ENCODE assay signal across 8 cellular contexts in genomic region chr19:10107817-10108367, GRCh38. TPM values are rescaled to one million over a fixed set of nuclear protein-coding genes. Genes with fewer than 3 reads are reported as not detected.
DNase-seq lines count a peak whose midpoint lies in the region; ATAC-seq, FAIRE-seq and TF ChIP-seq lines count a peak whose summit lies in the region.
"Had no signal": no experiment of that assay in that cellular context is flagged by ENCODE, and none has a peak within 500 bp of the region (broad histone marks: within the 10 kb centered on the region; RNA-seq: fewer than 3 reads in every experiment).

No MANE protein-coding gene starts in this region.

- TF ChIP-seq CTCF in HepG2 (CRISPR knock-in tag; IDR thresholded peaks at IDR 0.05) (no peak), right lobe of liver (IDR thresholded peaks at IDR 0.05) (no peak), type B pancreatic cell (conservative IDR thresholded peaks at IDR 0.05) (no peak)

- no peak for DNase-seq in HepG2 (ENCODE audit: low spot score)
- no peak for DNase-seq in right lobe of liver
- no peak for DNase-seq in activated naive CD8-positive, alpha-beta T cell treated with anti-CD3 and anti-CD28 coated beads, Interleukin-2, amount 50 U/mL, for 24 hours
- DNase-seq in type B pancreatic cell (ENCODE audit: extremely low spot score, unreplicated experiment) = no peak
- no peak for DNase-seq in ureter (ENCODE audit: low spot score)
- DNase-seq: cortex of kidney; stimulated activated CD8-positive, alpha-beta memory T cell treated with anti-CD3 and anti-CD28 coated beads, Interleukin-4, amount 100 ng/mL, for 48 hours had no signal

- H3K4me3 Mint-ChIP-seq in activated naive CD8-positive, alpha-beta T cell treated with anti-CD3 and anti-CD28 coated beads, Interleukin-2, amount 50 U/mL, for 24 hours = peak overlapping the region; percentile 94
- H3K4me3 Mint-ChIP-seq in type B pancreatic cell = peak overlapping the region; percentile 90

- peaks cover 5% of the 10 kb centered on the region; the same call in 1 of the 2 replicates for H4K20me1 ChIP-seq in HepG2 (ENCODE audit: insufficient read depth, low read length)

- peak overlapping the region; percentile 100 for H3K27ac Mint-ChIP-seq in activated naive CD8-positive, alpha-beta T cell treated with anti-CD3 and anti-CD28 coated beads, Interleukin-2, amount 50 U/mL, for 24 hours
- H3K27ac Mint-ChIP-seq in type B pancreatic cell = no peak overlapping the region

- H3K9me3 ChIP-seq in HepG2 (ENCODE audit: low read length) (no peaks in the 10 kb centered on the region), right lobe of liver (no peaks in the 10 kb centered on the region)

- POLR2A ChIA-PET in HepG2 (lab: Yijun Ruan, JAX) = no interaction called here

- H3K36me3 Mint-ChIP-seq in activated naive CD8-positive, alpha-beta T cell treated with anti-CD3 and anti-CD28 coated beads, Interleukin-2, amount 50 U/mL, for 24 hours (ENCODE audit: low read depth) = peaks cover 59% of the 10 kb centered on the region
- H3K36me3 Mint-ChIP-seq in type B pancreatic cell = no peaks in the 10 kb centered on the region

- peak overlapping the region; percentile 2 to 91 (median 30); a peak in 3 of 6 replicates for H3K4me3 ChIP-seq in HepG2 (replicated peaks in 1 of 3; ENCODE audit: insufficient read depth in 1 of 3, low read depth in 2 of 3, low read length in 3 of 3)
- no peak overlapping the region for H3K4me3 ChIP-seq in right lobe of liver

- H3K27ac ChIP-seq in HepG2 (ENCODE audit: extremely low read length, insufficient read depth, low read length) = no peak overlapping the region
- H3K27ac ChIP-seq in right lobe of liver = no peak overlapping the region

- TF ChIP-seq EP300 in HepG2 (IDR thresholded peaks at IDR 0.05; ENCODE audit: low read depth in 2 of 2, low read length in 2 of 2) (no peak), HepG2 (CRISPR knock-in tag; IDR thresholded peaks at IDR 0.05; ENCODE audit: borderline replicate concordance) (no peak)

- no TSS peak for BruUV-seq in HepG2 (replicated peaks; lab: Mats Ljungman, UMichigan)

- H3K4me1 ChIP-seq in HepG2 (ENCODE audit: insufficient read depth, low read length) = peaks cover 41% of the 10 kb centered on the region
- peaks cover 0 to 7% (median 3%) of the 10 kb centered on the region in 4 donors for H3K4me1 ChIP-seq in right lobe of liver

- CTCF ChIA-PET in HepG2 (lab: Yijun Ruan, JAX; ENCODE audit: low intra/inter-chr PET ratio, low total read pairs) = no interaction called here

- ATAC-seq in HepG2 (no peak), right lobe of liver (no peak), GM18520 (IDR thresholded peaks at IDR 0.05; ENCODE audit: unreplicated experiment) (no peak)
- ATAC-seq in activated naive CD8-positive, alpha-beta T cell treated with anti-CD3 and anti-CD28 coated beads, Interleukin-2, amount 50 U/mL, for 24 hours = no peak

- peaks cover 2% of the 10 kb centered on the region for H3K27me3 Mint-ChIP-seq in activated naive CD8-positive, alpha-beta T cell treated with anti-CD3 and anti-CD28 coated beads, Interleukin-2, amount 50 U/mL, for 24 hours
- no peaks in the 10 kb centered on the region for H3K27me3 Mint-ChIP-seq in type B pancreatic cell

- WGBS in HepG2 (ENCODE audit: low lambda C conversion rate) = 100% methylated on average over 10 of the region's 14 CpGs
- WGBS in right lobe of liver (ENCODE audit: insufficient coverage, low coverage, low lambda C conversion rate, missing lambda C conversion rate) = 62% methylated on average over 4 of the region's 14 CpGs

- peaks cover 19% of the 10 kb centered on the region for H3K79me2 ChIP-seq in HepG2 (ENCODE audit: insufficient read depth, low read length)

- peaks cover 85% of the 10 kb centered on the region for H3K4me1 Mint-ChIP-seq in activated naive CD8-positive, alpha-beta T cell treated with anti-CD3 and anti-CD28 coated beads, Interleukin-2, amount 50 U/mL, for 24 hours
- peaks cover 14% of the 10 kb centered on the region for H3K4me1 Mint-ChIP-seq in type B pancreatic cell (ENCODE audit: unreplicated experiment)

- FAIRE-seq in HepG2 (lab: Jason Lieb, UNC) = no peak

- H3K9me3 Mint-ChIP-seq in activated naive CD8-positive, alpha-beta T cell treated with anti-CD3 and anti-CD28 coated beads, Interleukin-2, amount 50 U/mL, for 24 hours = no peaks in the 10 kb centered on the region
- no peaks in the 10 kb centered on the region for H3K9me3 Mint-ChIP-seq in type B pancreatic cell

- intact Hi-C loops in HepG2 (cut with micrococcal nuclease; ENCODE audit: unreplicated experiment) (no loop called here), right lobe of liver (cut with DNase I) (no loop called here)

- peaks cover 24 to 40% of the 10 kb centered on the region in 2 experiments for H3K36me3 ChIP-seq in HepG2 (replicated peaks in 1 of 2; ENCODE audit: control insufficient read depth in 1 of 2, insufficient read depth in 2 of 2, low read length in 2 of 2)
- H3K36me3 ChIP-seq in right lobe of liver = peaks cover 0 to 42% (median 26%) of the 10 kb centered on the region in 4 donors

- H2AFZ ChIP-seq in HepG2 (ENCODE audit: low read length) = no peak overlapping the region

- H3K9ac ChIP-seq in HepG2 (ENCODE audit: insufficient read depth, low read depth, low read length) = peak overlapping the region; percentile 96; the same call in 1 of the 2 replicates

- TF ChIP-seq POLR2A in HepG2 (IDR thresholded peaks at IDR 0.05; ENCODE audit: insufficient read depth in 1 of 2, low read depth in 2 of 2, low read length in 2 of 2) (no peak), right lobe of liver (IDR thresholded peaks at IDR 0.05) (no peak)

- no peak for TF ChIP-seq RAD21 in HepG2 (CRISPR knock-in tag; IDR thresholded peaks at IDR 0.05)

- in situ Hi-C loops in HepG2 (cut with HindIII; ENCODE audit: extremely low pct_ligation_motif_present, low pct_unique_long_range_greater_than_20kb) = no loop called here

- H3K4me2 ChIP-seq in HepG2 (ENCODE audit: low read depth, low read length) = peak overlapping the region; percentile 94

- no peaks in the 10 kb centered on the region; a peak in 1 of 5 replicates for H3K27me3 ChIP-seq in HepG2 (ENCODE audit: control insufficient read depth in 1 of 2, insufficient read depth in 2 of 2, low read length in 2 of 2)
- H3K27me3 ChIP-seq in right lobe of liver = no peaks in the 10 kb centered on the region

RNA-seq across cellular contexts. Expression of gene PPAN, which starts 1.7 kb away (rescaled TPM):
- total RNA-seq in HepG2 (2016; rRNA removed; fragmentation: Illumina TruSeq; extraction: Trizol) (23.9 and 36.2 TPM in 2 replicates), right lobe of liver (10 to 100 TPM; 11.2 to 19.9 (median 18.4) TPM), type B pancreatic cell (ENCODE audit: low replicate concordance) (59.2 and 62.4 TPM in 2 replicates), ureter (78.6 TPM)
- total RNA-seq in HepG2 (2016; cell fraction: cytosol; rRNA removed; fragmentation: Illumina TruSeq; extraction: Trizol; ENCODE audit: low read depth) = 17.2 and 20.8 TPM in 2 replicates
- 22.0 and 41.0 TPM in 2 replicates for total RNA-seq in HepG2 (2016; cell fraction: insoluble cytoplasmic fraction; rRNA removed; fragmentation: Illumina TruSeq; extraction: Trizol)
- 19.3 and 20.0 TPM in 2 replicates for total RNA-seq in HepG2 (2016; cell fraction: membrane; rRNA removed; fragmentation: Illumina TruSeq; extraction: Trizol)
- total RNA-seq in HepG2 (2016; cell fraction: nucleus; rRNA removed; fragmentation: Illumina TruSeq; extraction: Trizol) = 29.5 and 36.7 TPM in 2 replicates
- polyA plus RNA-seq in HepG2 (2011; rRNA removed) = 41.9 and 53.5 TPM in 2 replicates
- 25.0 and 35.7 TPM in 2 replicates for polyA plus RNA-seq in HepG2 (2011; cell fraction: cytosol; rRNA removed)
- 105 and 138 TPM in 2 replicates for polyA plus RNA-seq in HepG2 (2011; cell fraction: nucleus; rRNA removed)
- polyA plus RNA-seq in HepG2 (2012) = 23.5 and 24.7 TPM in 2 replicates
- polyA plus RNA-seq in HepG2 (2016; cell fraction: cytosol; fragmentation: Illumina TruSeq; extraction: Trizol; ENCODE audit: low read depth) = 7.2 and 9.4 TPM in 2 replicates
- polyA plus RNA-seq in HepG2 (2016; cell fraction: insoluble cytoplasmic fraction; fragmentation: Illumina TruSeq; extraction: Trizol; ENCODE audit: low read depth) = 27.4 and 29.3 TPM in 2 replicates
- polyA plus RNA-seq in HepG2 (2016; cell fraction: membrane; fragmentation: Illumina TruSeq; extraction: Trizol; ENCODE audit: low read depth) = 9.2 and 10.0 TPM in 2 replicates
- polyA plus RNA-seq in HepG2 (2016; cell fraction: nucleus; fragmentation: Illumina TruSeq; extraction: Trizol; ENCODE audit: insufficient read depth, low read depth) = 78.4 and 87.0 TPM in 2 replicates
- 133 and 258 TPM in 2 replicates for polyA minus RNA-seq in HepG2 (2011; rRNA and poly(A)+ RNA removed; ENCODE audit: low replicate concordance)
- 18.6 and 19.3 TPM in 2 replicates for polyA minus RNA-seq in HepG2 (2011; cell fraction: cytosol; rRNA and poly(A)+ RNA removed)
- polyA minus RNA-seq in HepG2 (2011; cell fraction: nucleus; rRNA and poly(A)+ RNA removed) = 54.0 and 63.7 TPM in 2 replicates

RNA-seq across cellular contexts. Expression of gene P2RY11, which starts 3.6 kb away (rescaled TPM):
- 1.5 and 4.0 TPM in 2 replicates for total RNA-seq in HepG2 (2016; rRNA removed; fragmentation: Illumina TruSeq; extraction: Trizol)
- total RNA-seq in HepG2 (2016; cell fraction: cytosol; rRNA removed; fragmentation: Illumina TruSeq; extraction: Trizol; ENCODE audit: low read depth) = 0.44 and 0.51 TPM in 2 replicates
- 1.2 and 3.7 TPM in 2 replicates for total RNA-seq in HepG2 (2016; cell fraction: insoluble cytoplasmic fraction; rRNA removed; fragmentation: Illumina TruSeq; extraction: Trizol)
- 1.00 and 1.3 TPM in 2 replicates for total RNA-seq in HepG2 (2016; cell fraction: membrane; rRNA removed; fragmentation: Illumina TruSeq; extraction: Trizol)
- total RNA-seq in HepG2 (2016; cell fraction: nucleus; rRNA removed; fragmentation: Illumina TruSeq; extraction: Trizol) = 3.5 and 5.0 TPM in 2 replicates
- polyA plus RNA-seq in HepG2 (2011; rRNA removed) = 7.8 and 13.2 TPM in 2 replicates
- polyA plus RNA-seq in HepG2 (2011; cell fraction: cytosol; rRNA removed) = 3.7 and 6.4 TPM in 2 replicates
- 54.8 and 89.7 TPM in 2 replicates for polyA plus RNA-seq in HepG2 (2011; cell fraction: nucleus; rRNA removed)
- 9.0 and 12.8 TPM in 2 replicates for polyA plus RNA-seq in HepG2 (2012)
- polyA plus RNA-seq in HepG2 (2016; cell fraction: cytosol; fragmentation: Illumina TruSeq; extraction: Trizol; ENCODE audit: low read depth) = 0.51 and 0.64 TPM in 2 replicates
- 2.7 and 3.1 TPM in 2 replicates for polyA plus RNA-seq in HepG2 (2016; cell fraction: insoluble cytoplasmic fraction; fragmentation: Illumina TruSeq; extraction: Trizol; ENCODE audit: low read depth)
- 0.66 and 0.74 TPM in 2 replicates for polyA plus RNA-seq in HepG2 (2016; cell fraction: membrane; fragmentation: Illumina TruSeq; extraction: Trizol; ENCODE audit: low read depth)
- 26.8 and 36.2 TPM in 2 replicates for polyA plus RNA-seq in HepG2 (2016; cell fraction: nucleus; fragmentation: Illumina TruSeq; extraction: Trizol; ENCODE audit: insufficient read depth, low read depth)
- polyA minus RNA-seq in HepG2 (2011; rRNA and poly(A)+ RNA removed; ENCODE audit: low replicate concordance) = 18.1 and 21.5 TPM in 2 replicates
- polyA minus RNA-seq in HepG2 (2011; cell fraction: cytosol; rRNA and poly(A)+ RNA removed) = 5.4 and 5.5 TPM in 2 replicates
- polyA minus RNA-seq in HepG2 (2011; cell fraction: nucleus; rRNA and poly(A)+ RNA removed) = 8.0 and 12.6 TPM in 2 replicates
- total RNA-seq in right lobe of liver = 1 to 10 TPM; 2.9 to 6.8 (median 5.0) TPM
- 22.7 and 26.0 TPM in 2 replicates for total RNA-seq in type B pancreatic cell (ENCODE audit: low replicate concordance)
- 25.6 TPM for total RNA-seq in ureter

RNA-seq across cellular contexts. Expression of gene ANGPTL6, which starts 5.4 kb away (rescaled TPM):
- total RNA-seq in HepG2 (2016; rRNA removed; fragmentation: Illumina TruSeq; extraction: Trizol) = 0.15 TPM in 1 of 2 replicates, not detected in the other
- not detected in 2 replicates for total RNA-seq in HepG2 (2016; cell fraction: cytosol; rRNA removed; fragmentation: Illumina TruSeq; extraction: Trizol; ENCODE audit: low read depth)
- 0.24 TPM in 1 of 2 replicates, not detected in the other for total RNA-seq in HepG2 (2016; cell fraction: insoluble cytoplasmic fraction; rRNA removed; fragmentation: Illumina TruSeq; extraction: Trizol)
- total RNA-seq in HepG2 (2016; cell fraction: membrane; rRNA removed; fragmentation: Illumina TruSeq; extraction: Trizol) = 0.14 TPM in 1 of 2 replicates, not detected in the other
- 0.31 TPM in 1 of 2 replicates, not detected in the other for total RNA-seq in HepG2 (2016; cell fraction: nucleus; rRNA removed; fragmentation: Illumina TruSeq; extraction: Trizol)
- 1.4 and 2.2 TPM in 2 replicates for polyA plus RNA-seq in HepG2 (2011; rRNA removed)
- polyA plus RNA-seq in HepG2 (2011; cell fraction: cytosol; rRNA removed) = 1.8 and 2.1 TPM in 2 replicates
- 4.3 and 5.8 TPM in 2 replicates for polyA plus RNA-seq in HepG2 (2011; cell fraction: nucleus; rRNA removed)
- polyA plus RNA-seq in HepG2 (2012) = 0.85 and 1.0 TPM in 2 replicates
- polyA plus RNA-seq in HepG2 (2016; cell fraction: cytosol; fragmentation: Illumina TruSeq; extraction: Trizol; ENCODE audit: low read depth) = 0.18 and 0.20 TPM in 2 replicates
- 0.16 TPM in 1 of 2 replicates, not detected in the other for polyA plus RNA-seq in HepG2 (2016; cell fraction: insoluble cytoplasmic fraction; fragmentation: Illumina TruSeq; extraction: Trizol; ENCODE audit: low read depth)
- 0.09 TPM in 1 of 2 replicates, not detected in the other for polyA plus RNA-seq in HepG2 (2016; cell fraction: membrane; fragmentation: Illumina TruSeq; extraction: Trizol; ENCODE audit: low read depth)
- polyA plus RNA-seq in HepG2 (2016; cell fraction: nucleus; fragmentation: Illumina TruSeq; extraction: Trizol; ENCODE audit: insufficient read depth, low read depth) = 0.70 TPM in 1 of 2 replicates, not detected in the other
- polyA minus RNA-seq in HepG2 (2011; rRNA and poly(A)+ RNA removed; ENCODE audit: low replicate concordance) = 0.30 and 0.96 TPM in 2 replicates
- polyA minus RNA-seq in HepG2 (2011; cell fraction: cytosol; rRNA and poly(A)+ RNA removed) = 0.53 and 0.89 TPM in 2 replicates
- polyA minus RNA-seq in HepG2 (2011; cell fraction: nucleus; rRNA and poly(A)+ RNA removed) = 0.25 and 0.52 TPM in 2 replicates
- total RNA-seq in right lobe of liver = 10 to 100 TPM; 12.6 to 18.6 (median 15.0) TPM
- total RNA-seq in type B pancreatic cell (ENCODE audit: low replicate concordance) = 0.27 TPM in 1 of 2 replicates, not detected in the other
- 0.81 TPM for total RNA-seq in ureter

RNA-seq across cellular contexts. Expression of gene EIF3G, which starts 11.8 kb away (rescaled TPM):
- total RNA-seq in HepG2 (2016; rRNA removed; fragmentation: Illumina TruSeq; extraction: Trizol) = 173 and 206 TPM in 2 replicates
- 168 and 195 TPM in 2 replicates for total RNA-seq in HepG2 (2016; cell fraction: cytosol; rRNA removed; fragmentation: Illumina TruSeq; extraction: Trizol; ENCODE audit: low read depth)
- 150 and 220 TPM in 2 replicates for total RNA-seq in HepG2 (2016; cell fraction: insoluble cytoplasmic fraction; rRNA removed; fragmentation: Illumina TruSeq; extraction: Trizol)
- 162 and 175 TPM in 2 replicates for total RNA-seq in HepG2 (2016; cell fraction: membrane; rRNA removed; fragmentation: Illumina TruSeq; extraction: Trizol)
- total RNA-seq in HepG2 (2016; cell fraction: nucleus; rRNA removed; fragmentation: Illumina TruSeq; extraction: Trizol) = 111 and 116 TPM in 2 replicates
- 135 and 141 TPM in 2 replicates for polyA plus RNA-seq in HepG2 (2011; rRNA removed)
- polyA plus RNA-seq in HepG2 (2011; cell fraction: cytosol; rRNA removed) = 116 and 159 TPM in 2 replicates
- 984 and 1,211 TPM in 2 replicates for polyA plus RNA-seq in HepG2 (2011; cell fraction: nucleus; rRNA removed)
- polyA plus RNA-seq in HepG2 (2012) = 126 and 143 TPM in 2 replicates
- 131 and 139 TPM in 2 replicates for polyA plus RNA-seq in HepG2 (2016; cell fraction: cytosol; fragmentation: Illumina TruSeq; extraction: Trizol; ENCODE audit: low read depth)
- polyA plus RNA-seq in HepG2 (2016; cell fraction: insoluble cytoplasmic fraction; fragmentation: Illumina TruSeq; extraction: Trizol; ENCODE audit: low read depth) = 150 and 174 TPM in 2 replicates
- polyA plus RNA-seq in HepG2 (2016; cell fraction: membrane; fragmentation: Illumina TruSeq; extraction: Trizol; ENCODE audit: low read depth) = 143 and 147 TPM in 2 replicates
- polyA plus RNA-seq in HepG2 (2016; cell fraction: nucleus; fragmentation: Illumina TruSeq; extraction: Trizol; ENCODE audit: insufficient read depth, low read depth) = 284 and 296 TPM in 2 replicates
- polyA minus RNA-seq in HepG2 (2011; rRNA and poly(A)+ RNA removed; ENCODE audit: low replicate concordance) = 86.0 and 105 TPM in 2 replicates
- 35.8 and 39.9 TPM in 2 replicates for polyA minus RNA-seq in HepG2 (2011; cell fraction: cytosol; rRNA and poly(A)+ RNA removed)
- polyA minus RNA-seq in HepG2 (2011; cell fraction: nucleus; rRNA and poly(A)+ RNA removed) = 64.5 and 67.1 TPM in 2 replicates
- 100 to 1,000 TPM in 2 of 6 experiments, 10 to 100 TPM in 4; 68.5 to 142 (median 81.4) TPM for total RNA-seq in right lobe of liver
- 179 and 215 TPM in 2 replicates for total RNA-seq in type B pancreatic cell (ENCODE audit: low replicate concordance)
- 238 TPM for total RNA-seq in ureter

RNA-seq across cellular contexts. Expression of gene SHFL, which starts 21.8 kb away (rescaled TPM):
- total RNA-seq in HepG2 (2016; rRNA removed; fragmentation: Illumina TruSeq; extraction: Trizol) (8.9 and 12.3 TPM in 2 replicates), right lobe of liver (100 to 1,000 TPM in 1 of 6 experiments, 10 to 100 TPM in 5; 68.5 to 119 (median 88.9) TPM), type B pancreatic cell (ENCODE audit: low replicate concordance) (16.8 and 18.9 TPM in 2 replicates), ureter (44.6 TPM)
- total RNA-seq in HepG2 (2016; cell fraction: cytosol; rRNA removed; fragmentation: Illumina TruSeq; extraction: Trizol; ENCODE audit: low read depth) = 7.9 and 8.8 TPM in 2 replicates
- 9.0 and 12.8 TPM in 2 replicates for total RNA-seq in HepG2 (2016; cell fraction: insoluble cytoplasmic fraction; rRNA removed; fragmentation: Illumina TruSeq; extraction: Trizol)
- 14.0 and 14.3 TPM in 2 replicates for total RNA-seq in HepG2 (2016; cell fraction: membrane; rRNA removed; fragmentation: Illumina TruSeq; extraction: Trizol)
- 8.6 and 11.4 TPM in 2 replicates for total RNA-seq in HepG2 (2016; cell fraction: nucleus; rRNA removed; fragmentation: Illumina TruSeq; extraction: Trizol)
- polyA plus RNA-seq in HepG2 (2011; rRNA removed) = 36.4 and 47.5 TPM in 2 replicates
- 25.4 and 30.5 TPM in 2 replicates for polyA plus RNA-seq in HepG2 (2011; cell fraction: cytosol; rRNA removed)
- polyA plus RNA-seq in HepG2 (2011; cell fraction: nucleus; rRNA removed) = 157 and 161 TPM in 2 replicates
- polyA plus RNA-seq in HepG2 (2012) = 11.5 and 18.6 TPM in 2 replicates
- polyA plus RNA-seq in HepG2 (2016; cell fraction: cytosol; fragmentation: Illumina TruSeq; extraction: Trizol; ENCODE audit: low read depth) = 9.0 and 10.1 TPM in 2 replicates
- 12.6 and 14.6 TPM in 2 replicates for polyA plus RNA-seq in HepG2 (2016; cell fraction: insoluble cytoplasmic fraction; fragmentation: Illumina TruSeq; extraction: Trizol; ENCODE audit: low read depth)
- polyA plus RNA-seq in HepG2 (2016; cell fraction: membrane; fragmentation: Illumina TruSeq; extraction: Trizol; ENCODE audit: low read depth) = 13.7 and 14.9 TPM in 2 replicates
- 35.0 and 36.4 TPM in 2 replicates for polyA plus RNA-seq in HepG2 (2016; cell fraction: nucleus; fragmentation: Illumina TruSeq; extraction: Trizol; ENCODE audit: insufficient read depth, low read depth)
- 19.0 and 19.3 TPM in 2 replicates for polyA minus RNA-seq in HepG2 (2011; rRNA and poly(A)+ RNA removed; ENCODE audit: low replicate concordance)
- 13.9 and 15.2 TPM in 2 replicates for polyA minus RNA-seq in HepG2 (2011; cell fraction: cytosol; rRNA and poly(A)+ RNA removed)
- 18.2 and 21.1 TPM in 2 replicates for polyA minus RNA-seq in HepG2 (2011; cell fraction: nucleus; rRNA and poly(A)+ RNA removed)

Comparison
In these comparisons a context has a peak if more than half of its experiments do, and no peak if none do; other contexts are left out.
1. H3K4me3 ChIP-seq: peak in HepG2 (3 of 3); none in right lobe of liver (0 of 3).